ENCODE assay signal across 9 cellular contexts in genomic region chr1:90729484-90730246, GRCh38. TPM values are rescaled to one million over a fixed set of nuclear protein-coding genes. Genes with fewer than 3 reads are reported as not detected.
DNase-seq lines count a peak whose midpoint lies in the region; ATAC-seq and TF ChIP-seq lines count a peak whose summit lies in the region.
"Had no signal": no experiment of that assay in that cellular context is flagged by ENCODE, and none has a peak within 500 bp of the region (broad histone marks: within the 10 kb centered on the region; RNA-seq: fewer than 3 reads in every experiment).

No MANE protein-coding gene starts in this region.

- H3K27ac Mint-ChIP-seq in CD4-positive, alpha-beta memory T cell: peak overlapping the region in 2 of 7 donors; percentile 31

- peaks cover 0 to 41% (median 25%) of the 10 kb centered on the region in 8 donors for H3K9me3 Mint-ChIP-seq in CD4-positive, alpha-beta memory T cell

- peaks cover 76% of the 10 kb centered on the region for H3K27me3 ChIP-seq in CD4-positive, alpha-beta memory T cell (ENCODE audit: insufficient read depth, low read length)
- H3K27me3 ChIP-seq in HAP-1 (ENCODE audit: low read depth) (peaks cover 24% of the 10 kb centered on the region), ascending aorta (peaks cover 36% of the 10 kb centered on the region)

- DNase-seq in CD4-positive, alpha-beta memory T cell: no peak
- DNase-seq in HAP-1 (ENCODE audit: low spot score in 2 of 2) (peak in 1 of 2 experiments; percentile 18), ascending aorta (ENCODE audit: low spot score in 2 of 2) (no peak), mucosa of descending colon (no peak), NCI-H2107 treated with DMSO at 0.1 percent for 48 hours (lab: John Stamatoyannopoulos, UW; ENCODE audit: unreplicated experiment) (no peak), NCI-H146 treated with DMSO at 0.1 percent for 48 hours (lab: John Stamatoyannopoulos, UW; ENCODE audit: unreplicated experiment) (no peak)
- no peak for DNase-seq in stimulated activated CD4-positive, alpha-beta T cell treated with anti-CD3 and anti-CD28 coated beads, Interleukin-2, amount 100 ng/mL, for 24 hours

- intact Hi-C loops in CD4-positive, alpha-beta memory T cell (cut with micrococcal nuclease): loop anchor here (10.0 kb wide), 1 partner anchor 105 kb away; no protein-coding TSS in a partner anchor
- intact Hi-C loops in ascending aorta (cut with DNase I) (loop anchor here (2.0 to 5.0 kb wide), 2 partner anchors 17 to 32 kb away; no protein-coding TSS in a partner anchor), mucosa of descending colon (cut with DNase I, micrococcal nuclease) (loop anchor here in 1 of 2 donors (10.0 kb wide), 1 partner anchor 105 kb away; no protein-coding TSS in a partner anchor)

- no peak overlapping the region for H3K4me3 ChIP-seq in CD4-positive, alpha-beta memory T cell (ENCODE audit: low read length in 2 of 2)
- H3K4me3 ChIP-seq in HAP-1 (peak overlapping the region; percentile 28), ascending aorta (no peak overlapping the region), mucosa of descending colon (no peak overlapping the region)
- H3K4me3 ChIP-seq: lung had no signal

- in situ Hi-C loops in HAP-1 (cut with MboI; ENCODE audit: low sequenced_read_pairs): no loop called here

- H3K9me3 ChIP-seq in CD4-positive, alpha-beta memory T cell (ENCODE audit: control insufficient read depth in 1 of 2, low read length in 2 of 2): no peaks in the 10 kb centered on the region
- H3K9me3 ChIP-seq in HAP-1 (no peaks in the 10 kb centered on the region), ascending aorta (no peaks in the 10 kb centered on the region), mucosa of descending colon (no peaks in the 10 kb centered on the region)

- H3K36me3 Mint-ChIP-seq in CD4-positive, alpha-beta memory T cell: peaks cover 0 to 5% of the 10 kb centered on the region in 2 donors

- H3K27ac ChIP-seq in CD4-positive, alpha-beta memory T cell (ENCODE audit: low read depth, low read length): no peak overlapping the region
- no peak overlapping the region for H3K27ac ChIP-seq in ascending aorta

- ATAC-seq in mucosa of descending colon (peak; percentile 69), GM19397 (IDR thresholded peaks at IDR 0.05; ENCODE audit: unreplicated experiment) (no peak)

- peaks cover 66 to 74% of the 10 kb centered on the region in 2 donors for H3K27me3 Mint-ChIP-seq in CD4-positive, alpha-beta memory T cell

- TF ChIP-seq CTCF in ascending aorta (IDR thresholded peaks at IDR 0.05) (peak in 2 of 3 experiments; percentile 24), mucosa of descending colon (IDR thresholded peaks at IDR 0.05) (peak; percentile 34)

- H3K4me3 Mint-ChIP-seq in CD4-positive, alpha-beta memory T cell: peak overlapping the region; percentile 34 to 86 (median 66)

- H3K36me3 ChIP-seq in CD4-positive, alpha-beta memory T cell (ENCODE audit: insufficient read depth, low read length): no peaks in the 10 kb centered on the region
- H3K36me3 ChIP-seq in HAP-1 (replicated peaks) (no peaks in the 10 kb centered on the region), ascending aorta (no peaks in the 10 kb centered on the region), mucosa of descending colon (ENCODE audit: low read depth) (no peaks in the 10 kb centered on the region)

- H3K4me1 ChIP-seq in CD4-positive, alpha-beta memory T cell (ENCODE audit: insufficient read depth, low read length): peaks cover 52% of the 10 kb centered on the region
- peaks cover 15% of the 10 kb centered on the region for H3K4me1 ChIP-seq in HAP-1
- peaks cover 3 to 22% of the 10 kb centered on the region in 2 donors for H3K4me1 ChIP-seq in ascending aorta
- H3K4me1 ChIP-seq in mucosa of descending colon (ENCODE audit: low read depth): peaks cover 45% of the 10 kb centered on the region

- POLR2A ChIA-PET in CD4-positive, alpha-beta memory T cell (lab: Charles Lee; ENCODE audit: partially characterized antibody): interaction anchor here (1.0 to 1.2 kb wide), 2 partner anchors 9 to 10 kb away, joined by 3 to 4 read pairs; no protein-coding TSS in a partner anchor

- CTCF ChIA-PET in CD4-positive, alpha-beta memory T cell (lab: Charles Lee; ENCODE audit: partially characterized antibody): interaction anchor here (0.7 to 3.6 kb wide), 5 partner anchors 8 to 114 kb away, joined by 3 to 18 read pairs (median 4); no protein-coding TSS in a partner anchor

- H3K4me1 Mint-ChIP-seq in CD4-positive, alpha-beta memory T cell: peaks cover 27 to 50% (median 38%) of the 10 kb centered on the region in 4 donors

RNA-seq across cellular contexts. Expression of gene BARHL2, which starts 12.6 kb away (rescaled TPM):
- total RNA-seq in CD4-positive, alpha-beta memory T cell: not detected
- polyA plus RNA-seq in CD4-positive, alpha-beta memory T cell: not detected
- not detected for total RNA-seq in ascending aorta
- total RNA-seq in mucosa of descending colon: not detected
- total RNA-seq: lung had no signal
- polyA plus RNA-seq: lung had no signal
